In the genomic region with DNA sequence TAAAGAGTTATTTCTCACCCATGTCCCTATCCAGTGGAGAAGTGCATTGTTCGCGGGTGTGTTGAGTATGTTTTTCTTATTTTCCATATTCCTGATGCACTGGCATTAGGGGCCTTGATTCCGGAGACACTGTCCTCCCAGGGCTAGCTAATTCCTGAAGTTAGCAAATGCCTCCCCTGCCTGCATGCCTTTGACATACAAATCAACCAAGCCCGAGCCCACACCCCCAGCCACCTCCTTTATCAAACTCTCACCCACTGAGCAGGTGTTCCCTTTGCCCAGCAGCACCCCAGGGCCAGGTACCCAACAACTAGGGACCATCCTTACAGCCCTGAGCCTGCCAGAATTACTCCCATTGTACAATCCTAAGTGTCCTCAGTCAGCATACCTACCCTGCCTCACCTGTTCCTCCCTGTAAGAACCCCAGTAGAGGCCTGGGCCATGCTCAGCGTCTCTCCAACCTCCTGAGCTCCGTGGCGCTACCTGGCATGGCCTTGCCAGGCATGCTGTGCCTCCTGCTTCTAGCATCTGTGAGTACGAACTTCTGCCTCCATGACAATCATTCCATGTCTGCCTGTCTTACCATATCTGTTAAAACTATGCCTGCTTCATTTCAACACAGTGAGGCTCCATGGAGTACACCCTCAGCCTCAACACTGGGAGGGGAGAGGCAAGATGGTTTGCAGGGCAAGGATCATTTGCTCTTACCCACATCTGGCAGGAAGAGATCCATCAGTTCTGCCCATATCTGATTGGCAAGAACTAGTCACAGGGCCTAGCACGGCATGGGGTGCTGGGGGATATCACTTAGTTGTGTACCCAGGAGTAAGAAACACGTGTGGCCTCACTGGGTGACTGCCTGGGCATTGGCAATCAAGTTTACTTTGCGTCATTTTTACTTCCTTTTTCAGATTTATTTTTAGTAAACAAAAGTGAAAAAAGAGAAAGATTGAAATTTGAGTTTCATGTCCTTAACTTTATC, we compare ENCODE assay signal across 18 cellular contexts.
DNase-seq lines count a peak whose midpoint lies in the region; ATAC-seq, FAIRE-seq and TF ChIP-seq lines count a peak whose summit lies in the region.
"Had no signal": no experiment of that assay in that cellular context is flagged by ENCODE, and none has a peak within 500 bp of the region (broad histone marks: within the 10 kb centered on the region; RNA-seq: fewer than 3 reads in every experiment).

No MANE protein-coding gene starts in this region.

- POLR2A ChIA-PET in naive thymus-derived CD4-positive, alpha-beta T cell (lab: Charles Lee): no interaction called here

- no peaks in the 10 kb centered on the region for H3K27me3 ChIP-seq in BLaER1 treated with 17β-estradiol and CSF1 and Interleukin-3, amounts not matched to agents 10 nM and 100 nM
- H3K27me3 ChIP-seq in naive thymus-derived CD4-positive, alpha-beta T cell (ENCODE audit: control insufficient read depth in 2 of 2, insufficient read depth in 2 of 2, low read length in 2 of 2): no peaks in the 10 kb centered on the region

- no peak for TF ChIP-seq POLR2A in GM12892 (IDR thresholded peaks at IDR 0.05; ENCODE audit: low read depth, low read length)

- H3K4me3 ChIP-seq in BLaER1 treated with 17β-estradiol and CSF1 and Interleukin-3, amounts not matched to agents 10 nM and 100 nM: no peak overlapping the region; a peak in 1 of 20 replicates
- no peak overlapping the region for H3K4me3 ChIP-seq in SK-N-MC
- H3K4me3 ChIP-seq in naive thymus-derived CD4-positive, alpha-beta T cell (ENCODE audit: low read length): peak overlapping the region; percentile 38
- H3K4me3 ChIP-seq: esophagus muscularis mucosa, psoas muscle had no signal

- peaks cover 0 to 3% (median 0%) of the 10 kb centered on the region in 5 donors for H3K27me3 Mint-ChIP-seq in naive thymus-derived CD4-positive, alpha-beta T cell

- H3K9me3 Mint-ChIP-seq in naive thymus-derived CD4-positive, alpha-beta T cell: no peaks in the 10 kb centered on the region

- ATAC-seq in naive thymus-derived CD4-positive, alpha-beta T cell: peak; percentile 48
- ATAC-seq in HG03342 (IDR thresholded peaks at IDR 0.05; ENCODE audit: unreplicated experiment): no peak
- ATAC-seq: psoas muscle had no signal

- H3K4me2 ChIP-seq in BLaER1 treated with 17β-estradiol and CSF1 and Interleukin-3, amounts not matched to agents 10 nM and 100 nM: peak overlapping the region; percentile 53 to 85 (median 75)

- H3K9me3 ChIP-seq in BLaER1 treated with 17β-estradiol and CSF1 and Interleukin-3, amounts not matched to agents 10 nM and 100 nM (replicated peaks in 1 of 11): no peaks in the 10 kb centered on the region
- no peaks in the 10 kb centered on the region for H3K9me3 ChIP-seq in SK-N-MC (ENCODE audit: low read depth, low read length)
- H3K9me3 ChIP-seq in naive thymus-derived CD4-positive, alpha-beta T cell (ENCODE audit: control insufficient read depth in 2 of 3, low read length in 3 of 3): no peaks in the 10 kb centered on the region
- H3K9me3 ChIP-seq: esophagus muscularis mucosa, psoas muscle had no signal

- H3K4me3 Mint-ChIP-seq in naive thymus-derived CD4-positive, alpha-beta T cell: peak overlapping the region; percentile 5 to 75 (median 34)

- peak; percentile 44 for FAIRE-seq in GM12892 (lab: Jason Lieb, UNC)

- intact Hi-C loops in naive thymus-derived CD4-positive, alpha-beta T cell (cut with micrococcal nuclease): loop anchor here (1.0 to 5.0 kb wide), 7 partner anchors 27 to 561 kb away; a partner anchor contains a TSS

- DNase-seq in GM12892 (ENCODE audit: insufficient read length) (no peak), SK-N-MC (ENCODE audit: low read depth, low spot score) (no peak), NCI-H1417 treated with DMSO at 0.1 percent for 48 hours (lab: John Stamatoyannopoulos, UW) (no peak), NCI-H446 treated with DMSO at 0.1 percent for 48 hours (lab: John Stamatoyannopoulos, UW) (no peak)
- no peak for DNase-seq in naive thymus-derived CD4-positive, alpha-beta T cell
- DNase-seq in effector CD4-positive, alpha-beta T cell: no peak
- DNase-seq: activated CD4-positive, CD25-positive, alpha-beta regulatory T cell; activated gamma-delta T cell treated with Interleukin-2 at 50 U/mL for 16 hours; hypothalamus; NCI-H1092 treated with DMSO at 0.1 percent for 48 hours; NCI-H524; psoas muscle; Right ventricle myocardium superior; stimulated activated CD4-positive, alpha-beta T cell treated with anti-CD3 and anti-CD28 coated beads, Interleukin-2, amount 100 ng/mL, for 48 hours had no signal

- H3K36me3 ChIP-seq in BLaER1 treated with 17β-estradiol and CSF1 and Interleukin-3, amounts not matched to agents 10 nM and 100 nM: no peaks in the 10 kb centered on the region
- no peaks in the 10 kb centered on the region for H3K36me3 ChIP-seq in SK-N-MC (ENCODE audit: insufficient read depth, low read length)
- H3K36me3 ChIP-seq in naive thymus-derived CD4-positive, alpha-beta T cell (ENCODE audit: control insufficient read depth in 2 of 3, insufficient read depth in 3 of 3, low read length in 3 of 3): no peaks in the 10 kb centered on the region
- H3K36me3 ChIP-seq: esophagus muscularis mucosa had no signal

- peaks cover 21 to 48% (median 38%) of the 10 kb centered on the region in 7 donors for H3K4me1 Mint-ChIP-seq in naive thymus-derived CD4-positive, alpha-beta T cell

- H3K9ac ChIP-seq in BLaER1 treated with 17β-estradiol and CSF1 and Interleukin-3, amounts not matched to agents 10 nM and 100 nM: peak overlapping the region in 6 of 11 experiments; percentile 16 to 44 (median 34); a peak in 6 of 22 replicates
- no peak overlapping the region for H3K9ac ChIP-seq in SK-N-MC (ENCODE audit: insufficient read length)

- CTCF ChIA-PET in naive thymus-derived CD4-positive, alpha-beta T cell (lab: Charles Lee): interaction anchor here (0.6 to 1.2 kb wide), 2 partner anchors 10 to 12 kb away, joined by 3 read pairs; no protein-coding TSS in a partner anchor

- H3K27ac ChIP-seq in BLaER1 treated with 17β-estradiol and CSF1 and Interleukin-3, amounts not matched to agents 10 nM and 100 nM: peak overlapping the region; percentile 39 to 79 (median 70); a peak in 21 of 22 replicates
- H3K27ac ChIP-seq in SK-N-MC: 0 out of 2 replicates have a peak overlapping the region, but pooled peaks have one; percentile 17
- H3K27ac ChIP-seq in naive thymus-derived CD4-positive, alpha-beta T cell (ENCODE audit: low read depth, low read length): no peak overlapping the region
- H3K27ac ChIP-seq: C4-2B, esophagus muscularis mucosa, psoas muscle had no signal

- peaks cover 40 to 57% (median 47%) of the 10 kb centered on the region in 10 experiments for H3K4me1 ChIP-seq in BLaER1 treated with 17β-estradiol and CSF1 and Interleukin-3, amounts not matched to agents 10 nM and 100 nM
- H3K4me1 ChIP-seq in naive thymus-derived CD4-positive, alpha-beta T cell (ENCODE audit: control insufficient read depth in 2 of 2, insufficient read depth in 2 of 2, low read length in 2 of 2): peaks cover 13 to 23% of the 10 kb centered on the region in 2 donors
- H3K4me1 ChIP-seq: esophagus muscularis mucosa, psoas muscle had no signal

- H4K20me1 ChIP-seq in BLaER1 treated with 17β-estradiol and CSF1 and Interleukin-3, amounts not matched to agents 10 nM and 100 nM: no peaks in the 10 kb centered on the region

- H3K36me3 Mint-ChIP-seq in naive thymus-derived CD4-positive, alpha-beta T cell: peaks cover 0 to 6% (median 0%) of the 10 kb centered on the region in 5 donors

- H3K27ac Mint-ChIP-seq in naive thymus-derived CD4-positive, alpha-beta T cell: peak overlapping the region; percentile 6 to 84 (median 71)
